Comparison of ENCODE assay signal across 14 cellular contexts in the genomic region with DNA sequence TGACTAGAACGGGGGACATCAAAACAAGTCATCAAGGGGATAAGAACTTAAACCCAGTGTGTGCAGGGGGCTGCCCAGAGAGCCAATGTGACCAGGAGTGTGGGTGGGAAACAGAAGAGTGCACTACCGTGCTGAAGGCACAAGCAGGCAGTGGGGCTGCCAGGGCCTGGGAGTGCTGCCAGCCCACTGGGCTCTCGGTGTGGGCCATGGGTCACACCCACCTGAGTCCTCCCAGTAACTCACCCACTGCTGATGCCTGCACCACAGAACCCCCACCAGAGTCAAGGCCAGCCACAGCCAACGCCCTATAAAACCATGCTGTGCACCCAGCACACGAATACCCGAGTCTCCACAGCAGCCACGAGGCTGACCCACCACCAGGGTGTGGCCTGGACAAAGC. TPM values are rescaled to one million over a fixed set of nuclear protein-coding genes. Genes with fewer than 3 reads are reported as not detected.
A peak's percentile ranks its signal among the peaks of the same experiment; 100 is the strongest.
DNase-seq lines count a peak whose midpoint lies in the region; ATAC-seq and TF ChIP-seq lines count a peak whose summit lies in the region.
"Had no signal": no experiment of that assay in that cellular context is flagged by ENCODE, and none has a peak within 500 bp of the region (broad histone marks: within the 10 kb centered on the region; RNA-seq: fewer than 3 reads in every experiment).

No MANE protein-coding gene starts in this region.

- H3K79me2 ChIP-seq in OCI-LY7 (ENCODE audit: insufficient read depth, low read depth, low read length), result peaks cover 100% of the 10 kb centered on the region

- peaks cover 72% of the 10 kb centered on the region for H4K20me1 ChIP-seq in OCI-LY7 (ENCODE audit: insufficient read depth, low read length)

- H3K27me3 ChIP-seq in rectal smooth muscle tissue (ENCODE audit: control insufficient read depth, insufficient read depth, low read length), result no peaks in the 10 kb centered on the region

- H3K4me3 ChIP-seq in OCI-LY7 (ENCODE audit: low read depth, low read length, poor library complexity, severe bottlenecking), result no peak overlapping the region
- no peak overlapping the region for H3K4me3 ChIP-seq in rectal smooth muscle tissue (ENCODE audit: low read length)

- POLR2A ChIA-PET in OCI-LY7 (lab: Charles Lee), result interaction anchor here (1.3 to 2.9 kb wide), 2 partner anchors 10 to 32 kb away, joined by 3 to 18 read pairs; no protein-coding TSS in a partner anchor

- H3K27ac ChIP-seq in OCI-LY7 (ENCODE audit: low read depth, low read length, poor library complexity, severe bottlenecking) (peak overlapping the region; percentile 54), rectal smooth muscle tissue (ENCODE audit: low read depth, low read length) (peak overlapping the region; percentile 10)

- intact Hi-C loops in OCI-LY7 (cut with micrococcal nuclease; ENCODE audit: unreplicated experiment), result loop anchor here (2.0 kb wide), 1 partner anchor 31 kb away; no protein-coding TSS in a partner anchor
- intact Hi-C loops in left cardiac atrium (cut with DNase I), result no loop called here

- H3K9ac ChIP-seq in rectal smooth muscle tissue (ENCODE audit: low read length), result no peak overlapping the region

- H3K36me3 ChIP-seq in OCI-LY7 (ENCODE audit: insufficient read depth, low read length), result peaks cover 46% of the 10 kb centered on the region; the same call in 1 of the 2 replicates
- no peaks in the 10 kb centered on the region for H3K36me3 ChIP-seq in rectal smooth muscle tissue (ENCODE audit: control insufficient read depth, insufficient read depth, low read length)

- H2AFZ ChIP-seq in OCI-LY7 (ENCODE audit: low read length), result no peak overlapping the region

- BruUV-seq in OCI-LY7 (replicated peaks; lab: Mats Ljungman, UMichigan), result no TSS peak

- ATAC-seq in left cardiac atrium, result peak; percentile 48 to 72
- no peak for ATAC-seq in HG03521 (IDR thresholded peaks at IDR 0.05; ENCODE audit: unreplicated experiment)
- ATAC-seq: activated CD8-positive, alpha-beta T cell treated with anti-CD3 and anti-CD28 coated beads, Interleukin-2, amount 10 ng/mL, durations not matched to agents 7 days and 5 days had no signal

- peak overlapping the region; percentile 65 for H3K4me2 ChIP-seq in OCI-LY7 (ENCODE audit: low read length)

- no peaks in the 10 kb centered on the region for H3K9me3 ChIP-seq in OCI-LY7 (ENCODE audit: low read length)

- H3K4me1 ChIP-seq in OCI-LY7 (ENCODE audit: insufficient read depth, low read length, poor library complexity, severe bottlenecking) (peaks cover 75% of the 10 kb centered on the region), rectal smooth muscle tissue (ENCODE audit: control insufficient read depth, insufficient read depth, low read length) (peaks cover 17% of the 10 kb centered on the region)

- DNase-seq in AG20443 (ENCODE audit: low spot score), result peak; percentile 36
- DNase-seq in OCI-LY7 (ENCODE audit: low spot score), result no peak
- no peak for DNase-seq in left cardiac atrium
- no peak for DNase-seq in NCI-H748 treated with DMSO at 0.1 percent for 48 hours (lab: John Stamatoyannopoulos, UW)
- DNase-seq in NCI-H2081 (lab: John Stamatoyannopoulos, UW), result no peak
- no peak for DNase-seq in AG08395 (ENCODE audit: low spot score)
- DNase-seq: activated CD8-positive, alpha-beta T cell treated with anti-CD3 and anti-CD28 coated beads, Interleukin-2, amount 10 ng/mL, durations not matched to agents 7 days and 5 days; activated naive CD4-positive, alpha-beta T cell; DMS 273 treated with DMSO at 0.1 percent for 48 hours; effector CD8-positive, alpha-beta T cell; foreskin fibroblast; retina had no signal

- CTCF ChIA-PET in OCI-LY7 (lab: Charles Lee; ENCODE audit: unreplicated experiment), result no interaction called here

- no peaks in the 10 kb centered on the region for H3K9me2 ChIP-seq in OCI-LY7 (ENCODE audit: insufficient read depth, low read length)

- no peak for TF ChIP-seq CTCF in OCI-LY7 (conservative IDR thresholded peaks at IDR 0.05; ENCODE audit: low read length)

RNA-seq across cellular contexts. Expression of gene MED26, which starts 8.5 kb away (rescaled TPM):
- 17.2 and 19.4 TPM in 2 replicates for total RNA-seq in OCI-LY7 (2014; rRNA removed; shearing (Covaris generic))
- 26.8 and 27.1 TPM in 2 replicates for total RNA-seq in OCI-LY7 (2022)
- 1 to 10 TPM; 5.0 to 5.6 TPM for total RNA-seq in left cardiac atrium

RNA-seq across cellular contexts. Expression of gene SMIM7, which starts 40.5 kb away (rescaled TPM):
- total RNA-seq in OCI-LY7 (2014; rRNA removed; shearing (Covaris generic)), result 75.5 and 87.0 TPM in 2 replicates
- total RNA-seq in OCI-LY7 (2022) (96.3 and 104 TPM in 2 replicates), left cardiac atrium (10 to 100 TPM; 43.2 to 44.5 TPM)

RNA-seq across cellular contexts. Expression of gene TMEM38A, which starts 41.5 kb away (rescaled TPM):
- total RNA-seq in OCI-LY7 (2014; rRNA removed; shearing (Covaris generic)), result 10.3 and 20.4 TPM in 2 replicates
- 18.1 and 23.6 TPM in 2 replicates for total RNA-seq in OCI-LY7 (2022)
- 10 to 100 TPM in 1 of 2 donors, 1 to 10 TPM in 1; 6.7 to 20.2 TPM for total RNA-seq in left cardiac atrium

RNA-seq across cellular contexts. Expression of gene SLC35E1, which starts 47.2 kb away (rescaled TPM):
- 17.3 and 21.1 TPM in 2 replicates for total RNA-seq in OCI-LY7 (2014; rRNA removed; shearing (Covaris generic))
- total RNA-seq in OCI-LY7 (2022), result 37.2 and 41.2 TPM in 2 replicates
- total RNA-seq in left cardiac atrium, result 10 to 100 TPM; 27.3 to 28.1 TPM
